In genomic region chr20:33783818-33784217, GRCh38 we compare ENCODE assay signal across 26 cellular contexts.
"Had no signal": no experiment of that assay in that cellular context is flagged by ENCODE, and none has a peak within 500 bp of the region (broad histone marks: within the 10 kb centered on the region; RNA-seq: fewer than 3 reads in every experiment).

No MANE protein-coding gene starts in this region.

- H2AFZ ChIP-seq: parathyroid adenoma had no signal

- H3K79me2 ChIP-seq: parathyroid adenoma had no signal

- H3K36me3 ChIP-seq: breast epithelium, thoracic aorta had no signal

- H3K27me3 ChIP-seq: breast epithelium, heart left ventricle had no signal

- FAIRE-seq: kidney, urothelium cell line had no signal

- H3K9ac ChIP-seq: parathyroid adenoma had no signal

- H3K27me3 Mint-ChIP-seq: naive thymus-derived CD4-positive, alpha-beta T cell; stimulated activated naive CD8-positive, alpha-beta T cell treated with anti-CD3 and anti-CD28 coated beads, Interleukin-15, Interleukin-2, amounts not matched to agents 100 ng/mL and 50 ng/mL, for 24 hours had no signal

- H3K4me3 Mint-ChIP-seq: activated T-cell treated with anti-CD3 and anti-CD28 coated beads, Interleukin-2, amount 50 U/mL, for 72 hours; endodermal cell; immature natural killer cell; naive thymus-derived CD4-positive, alpha-beta T cell; stimulated activated naive CD8-positive, alpha-beta T cell treated with anti-CD3 and anti-CD28 coated beads, Interleukin-15, Interleukin-2, amounts not matched to agents 100 ng/mL and 50 ng/mL, for 24 hours had no signal

- H3K27ac Mint-ChIP-seq: activated T-cell treated with anti-CD3 and anti-CD28 coated beads, Interleukin-2, amount 50 U/mL, for 72 hours; endodermal cell; naive thymus-derived CD4-positive, alpha-beta T cell; stimulated activated naive CD8-positive, alpha-beta T cell treated with anti-CD3 and anti-CD28 coated beads, Interleukin-15, Interleukin-2, amounts not matched to agents 100 ng/mL and 50 ng/mL, for 24 hours had no signal

- ATAC-seq: activated naive CD4-positive, alpha-beta T cell treated with anti-CD3 and anti-CD28 coated beads, Interleukin-2, amount 50 U/mL, for 72 hours; activated T-cell treated with anti-CD3 and anti-CD28 coated beads, Interleukin-2, amount 50 U/mL, for 72 hours; esophagus mucosa; heart left ventricle; left colon; naive thymus-derived CD4-positive, alpha-beta T cell; right cardiac atrium had no signal

- H3K4me1 ChIP-seq: breast epithelium, parathyroid adenoma had no signal

- H3K9me3 ChIP-seq: breast epithelium, heart left ventricle, thoracic aorta had no signal

- H3K27ac ChIP-seq: breast epithelium, heart left ventricle, parathyroid adenoma, thoracic aorta had no signal

- DNase-seq: activated CD4-positive, alpha-beta T cell treated with anti-CD3 and anti-CD28 coated beads for 4 hours; activated CD4-positive, alpha-beta T cell treated with anti-CD3 and anti-CD28 coated beads, Interleukin-2, amount 50 U/mL, for 4 hours; activated naive CD4-positive, alpha-beta T cell; activated T-cell treated with anti-CD3 and anti-CD28 coated beads for 4 hours; activated T-cell treated with anti-CD3 and anti-CD28 coated beads, Interleukin-2, amount 50 U/mL, for 72 hours; central memory CD4-positive, alpha-beta T cell; endodermal cell; foreskin fibroblast; heart left ventricle; hypothalamus; immature natural killer cell; kidney; left colon; midbrain; naive thymus-derived CD4-positive, alpha-beta T cell; occipital lobe; right cardiac atrium; stimulated activated CD4-positive, alpha-beta T cell treated with anti-CD3 and anti-CD28 coated beads, Interleukin-2, amount 100 ng/mL, for 48 hours; trophoblast cell had no signal

- H3K9me3 Mint-ChIP-seq: activated naive CD4-positive, alpha-beta T cell treated with anti-CD3 and anti-CD28 coated beads, Interleukin-2, amount 50 U/mL, for 72 hours; activated T-cell treated with anti-CD3 and anti-CD28 coated beads, Interleukin-2, amount 50 U/mL, for 72 hours; endodermal cell; immature natural killer cell; stimulated activated naive CD8-positive, alpha-beta T cell treated with anti-CD3 and anti-CD28 coated beads, Interleukin-15, Interleukin-2, amounts not matched to agents 100 ng/mL and 50 ng/mL, for 24 hours had no signal

- H3K4me3 ChIP-seq: breast epithelium, heart left ventricle, thoracic aorta had no signal
